ENCODE assay signal across 8 cellular contexts in genomic region chr16:70430667-70431536, GRCh38.
DNase-seq lines count a peak whose midpoint lies in the region; ATAC-seq and TF ChIP-seq lines count a peak whose summit lies in the region.

No MANE protein-coding gene starts in this region.

- H3K4me3 ChIP-seq in iPS DF 6.9 (ENCODE audit: low read length) = no peak overlapping the region

- peak; percentile 20 for TF ChIP-seq POLR2A in GM18505 (IDR thresholded peaks at IDR 0.05; ENCODE audit: borderline replicate concordance, extremely low read depth, insufficient read depth, insufficient read length)

- H3K9me3 ChIP-seq in iPS DF 6.9 (ENCODE audit: control insufficient read depth, insufficient read depth, low read length) = no peaks in the 10 kb centered on the region

- DNase-seq in NCI-H69 (lab: John Stamatoyannopoulos, UW) (peak; percentile 37), iPS DF 6.9 (ENCODE audit: low read depth, low spot score) (no peak), NCI-H2029 (lab: John Stamatoyannopoulos, UW) (no peak), NCI-H1105 (lab: John Stamatoyannopoulos, UW) (no peak)
- peak; percentile 44 to 54 for DNase-seq in activated T-cell treated with anti-CD3 and anti-CD28 coated beads, Interleukin-2, amount 50 U/mL, for 48 hours
- peak; percentile 33 for DNase-seq in stimulated activated CD8-positive, alpha-beta memory T cell treated with anti-CD3 and anti-CD28 coated beads, Interleukin-4, amount 100 ng/mL, for 24 hours (ENCODE audit: low read depth)

- H3K27me3 ChIP-seq in iPS DF 6.9 (ENCODE audit: control insufficient read depth, insufficient read depth, low read length) = no peaks in the 10 kb centered on the region

- H3K36me3 ChIP-seq in iPS DF 6.9 (ENCODE audit: control insufficient read depth, insufficient read depth, low read length) = peaks cover 3% of the 10 kb centered on the region; the same call in 1 of the 2 replicates

- ATAC-seq in GM18505 (IDR thresholded peaks at IDR 0.05; ENCODE audit: unreplicated experiment) (peak; percentile 43), HG02610 (IDR thresholded peaks at IDR 0.05; ENCODE audit: unreplicated experiment) (peak; percentile 57)

- WGBS in iPS DF 6.9 (ENCODE audit: insufficient coverage, insufficient read length) = no CpG with 5 or more reads among the region's 11 CpGs

- H3K4me1 ChIP-seq in iPS DF 6.9 (ENCODE audit: control insufficient read depth, insufficient read depth, low read length) = peaks cover 15% of the 10 kb centered on the region; the same call in 1 of the 2 replicates

- H3K27ac ChIP-seq in iPS DF 6.9 (ENCODE audit: low read length) = peak overlapping the region; percentile 78

Comparison
In these comparisons a context has a peak if more than half of its experiments do, and no peak if none do; other contexts are left out.
1. DNase-seq: peak in NCI-H69 (single experiment), activated T-cell treated with anti-CD3 and anti-CD28 coated beads, Interleukin-2, amount 50 U/mL, for 48 hours (2 of 2) and stimulated activated CD8-positive, alpha-beta memory T cell treated with anti-CD3 and anti-CD28 coated beads, Interleukin-4, amount 100 ng/mL, for 24 hours (single experiment); none in iPS DF 6.9 (single experiment), NCI-H2029 (single experiment) and NCI-H1105 (single experiment).